ENCODE assay signal across 8 cellular contexts in the genomic region with DNA sequence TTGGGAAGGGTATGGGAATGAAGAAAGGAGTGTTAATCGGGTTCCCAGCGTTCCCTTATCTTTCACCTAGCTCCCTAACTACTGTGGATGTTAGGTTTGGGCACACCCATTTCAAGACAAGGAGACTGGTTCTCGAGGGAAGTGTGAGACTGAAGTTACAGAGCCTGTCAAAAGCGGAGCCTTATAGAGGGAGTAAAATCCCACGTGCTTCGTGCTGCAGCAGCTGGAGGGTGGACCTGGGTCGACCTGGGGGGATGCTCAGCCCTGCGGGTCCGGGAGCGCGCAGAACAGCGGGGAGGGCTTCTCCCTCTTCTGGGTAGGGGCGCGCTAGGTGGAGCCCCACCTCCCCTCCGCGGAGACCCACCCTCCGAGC. TPM values are rescaled to one million over a fixed set of nuclear protein-coding genes. Genes with fewer than 3 reads are reported as not detected.
DNase-seq lines count a peak whose midpoint lies in the region; ATAC-seq, FAIRE-seq and TF ChIP-seq lines count a peak whose summit lies in the region.

No MANE protein-coding gene starts in this region.

- H3K79me2 ChIP-seq in K562 (ENCODE audit: control insufficient read depth, insufficient read depth, low read length), result peaks cover 27% of the 10 kb centered on the region

- in situ Hi-C loops in K562 (cut with MboI) (no loop called here), transverse colon (cut with MboI; ENCODE audit: low pct_ligation_motif_present in 1 of 4, low pct_unique_long_range_greater_than_20kb in 1 of 4, low sequenced_read_pairs in 3 of 4) (no loop called here)

- H3K9me1 ChIP-seq in K562 (ENCODE audit: control insufficient read depth, insufficient read depth, low read length), result no peaks in the 10 kb centered on the region

- peak overlapping the region; percentile 92 for H2AFZ ChIP-seq in K562 (ENCODE audit: low read depth, low read length)

- H4K20me1 ChIP-seq in K562 (replicated peaks; ENCODE audit: control insufficient read depth, insufficient read depth, low read length), result no peaks in the 10 kb centered on the region

- POLR2A ChIA-PET in K562 (lab: Yijun Ruan, JAX), result interaction anchor here (0.6 to 2.2 kb wide), 3 partner anchors 11 to 258 kb away, joined by 3 to 11 read pairs (median 3); no protein-coding TSS in a partner anchor

- TF ChIP-seq POLR2A in K562 (conservative IDR thresholded peaks at IDR 0.05) (no peak), right lobe of liver (IDR thresholded peaks at IDR 0.05) (no peak), transverse colon (IDR thresholded peaks at IDR 0.05) (no peak)

- TF ChIP-seq RAD21 in K562 (CRISPR knock-in tag; conservative IDR thresholded peaks at IDR 0.05 in 1 of 2, IDR thresholded peaks at IDR 0.05 in 1 of 2), result no peak

- intact Hi-C loops in K562 (cut with micrococcal nuclease) (no loop called here), right lobe of liver (cut with DNase I) (no loop called here), transverse colon (cut with DNase I; ENCODE audit: low total_unique reads) (no loop called here)

- ATAC-seq in K562 (peak; percentile 52), right lobe of liver (peak in 1 of 4 donors; percentile 23)

- H3K36me3 ChIP-seq in K562 (ENCODE audit: control insufficient read depth, insufficient read depth, low read length), result peaks cover 27% of the 10 kb centered on the region
- peaks cover 0 to 16% (median 2%) of the 10 kb centered on the region in 4 donors for H3K36me3 ChIP-seq in right lobe of liver
- peaks cover 0 to 17% (median 4%) of the 10 kb centered on the region in 4 donors for H3K36me3 ChIP-seq in transverse colon

- 1% methylated on average over 9 of the region's 17 CpGs for WGBS in K562 (ENCODE audit: insufficient coverage, low coverage, missing lambda C conversion rate)
- 4% methylated on average over 8 of the region's 17 CpGs for WGBS in right lobe of liver (ENCODE audit: insufficient coverage, low coverage, low lambda C conversion rate, missing lambda C conversion rate)
- 3% methylated on average over 6 of the region's 17 CpGs; no CpG with 5 or more reads in 1 of the 2 donors for WGBS in transverse colon (ENCODE audit: low coverage in 1 of 2), 2 donors

- peak overlapping the region; percentile 82 for H3K4me2 ChIP-seq in K562 (ENCODE audit: insufficient read depth, low read length)

- peak overlapping the region; percentile 51 for H3K4me3 ChIP-seq in GM12875 (ENCODE audit: low read depth, low read length)
- peak overlapping the region; percentile 93 for H3K4me3 ChIP-seq in K562
- H3K4me3 ChIP-seq in right lobe of liver, result peak overlapping the region; percentile 49 to 78 (median 64)
- H3K4me3 ChIP-seq in transverse colon, result peak overlapping the region in 3 of 4 donors; percentile 55 to 67 (median 60)

- H3K9me3 ChIP-seq in K562 (replicated peaks; ENCODE audit: control insufficient read depth, insufficient read depth, low read depth, low read length), result no peaks in the 10 kb centered on the region
- no peaks in the 10 kb centered on the region for H3K9me3 ChIP-seq in right lobe of liver
- H3K9me3 ChIP-seq in transverse colon, result no peaks in the 10 kb centered on the region

- CTCF ChIA-PET in K562 (lab: Yijun Ruan, JAX; ENCODE audit: low intra/inter-chr PET ratio), result no interaction called here

- peaks cover 0 to 5% of the 10 kb centered on the region in 2 experiments; a peak in 2 of 5 replicates for H3K27me3 ChIP-seq in K562 (ENCODE audit: control insufficient read depth in 2 of 2, insufficient read depth in 2 of 2, low read length in 2 of 2)
- peaks cover 0 to 6% of the 10 kb centered on the region in 2 donors for H3K27me3 ChIP-seq in right lobe of liver
- H3K27me3 ChIP-seq in transverse colon, result peaks cover 20% of the 10 kb centered on the region

- DNase-seq in HCEC 1CT, result peak; percentile 2
- peak; percentile 43 for DNase-seq in NCI-H1105 treated with DMSO at 0.1 percent for 48 hours (lab: John Stamatoyannopoulos, UW)
- DNase-seq in K562 (ENCODE audit: extremely low read depth in 1 of 4, low spot score in 3 of 4), result peak in 1 of 4 experiments; percentile 61
- DNase-seq in right lobe of liver, result no peak
- no peak for DNase-seq in transverse colon
- no peak for DNase-seq in NCI-H1417 treated with DMSO at 0.1 percent for 48 hours (lab: John Stamatoyannopoulos, UW)
- DNase-seq in T-helper 9 cell, result no peak

- peak; percentile 71 for FAIRE-seq in K562 (lab: Jason Lieb, UNC)

- H3K27ac ChIP-seq in K562 (ENCODE audit: extremely low read depth, low read depth, low read length) (no peak overlapping the region), right lobe of liver (no peak overlapping the region), transverse colon (no peak overlapping the region)

- no TSS peak for BruUV-seq in K562 (replicated peaks; lab: Mats Ljungman, UMichigan)

- TF ChIP-seq EP300 in K562 (IDR thresholded peaks at IDR 0.05; ENCODE audit: low read length) (no peak), transverse colon (IDR thresholded peaks at IDR 0.05; ENCODE audit: low read depth) (no peak)

- H3K4me1 ChIP-seq in K562 (replicated peaks in 1 of 2; ENCODE audit: control insufficient read depth in 2 of 2, insufficient read depth in 2 of 2, low read length in 2 of 2) (peaks cover 9 to 10% of the 10 kb centered on the region in 2 experiments; a peak in 4 of 5 replicates), right lobe of liver (no peaks in the 10 kb centered on the region), transverse colon (peaks cover 2 to 14% (median 9%) of the 10 kb centered on the region in 4 donors)

- H3K9ac ChIP-seq in K562 (ENCODE audit: insufficient read depth in 1 of 2, low read depth in 2 of 2, low read length in 2 of 2), result peak overlapping the region; percentile 31 to 68; a peak in 3 of 4 replicates

- no peak for TF ChIP-seq CTCF in GM12875 (IDR thresholded peaks at IDR 0.05; ENCODE audit: borderline replicate concordance, insufficient read depth, low read depth, low read length)
- no peak for TF ChIP-seq CTCF in K562 (IDR thresholded peaks at IDR 0.05 in 2 of 3, conservative IDR thresholded peaks at IDR 0.05 in 1 of 3; ENCODE audit: insufficient read depth in 2 of 3, low read depth in 1 of 3, low read length in 3 of 3)
- TF ChIP-seq CTCF in right lobe of liver (IDR thresholded peaks at IDR 0.05), result no peak
- no peak for TF ChIP-seq CTCF in transverse colon (IDR thresholded peaks at IDR 0.05)

RNA-seq across cellular contexts. Expression of gene TMED3, which starts 0.3 kb away (rescaled TPM):
- 57.8 and 101 TPM in 2 replicates for total RNA-seq in K562 (2011; cell fraction: chromatin; rRNA removed; ENCODE audit: low replicate concordance)
- 176 and 180 TPM in 2 replicates for total RNA-seq in K562 (2011; cell fraction: nucleolus; rRNA removed)
- 145 and 176 TPM in 2 replicates for total RNA-seq in K562 (2011; cell fraction: nucleoplasm; rRNA removed)
- total RNA-seq in K562 (2014; rRNA removed), result 65.0 and 81.7 TPM in 2 replicates
- 39.1 and 41.2 TPM in 2 replicates for total RNA-seq in K562 (2014; rRNA removed; fragmentation: Illumina TruSeq; extraction: Trizol)
- total RNA-seq in K562 (2015; rRNA removed; fragmentation: Illumina TruSeq; extraction: Trizol), result 52.1 and 52.3 TPM in 2 replicates
- total RNA-seq in K562 (2021), result 51.4 and 52.9 TPM in 2 replicates
- polyA plus RNA-seq in K562 (2011; rRNA removed), result 89.6 and 93.6 TPM in 2 replicates
- polyA plus RNA-seq in K562 (2011; cell fraction: cytosol; rRNA removed), result 131 and 147 TPM in 2 replicates
- polyA plus RNA-seq in K562 (2011; cell fraction: nucleus; rRNA removed), result 62.7 and 65.8 TPM in 2 replicates
- polyA plus RNA-seq in K562 (2012), result 41.0 and 89.5 TPM in 2 replicates
- polyA plus RNA-seq in K562 (2014; fragmentation: Illumina TruSeq; extraction: Trizol), result 43.2 and 46.0 TPM in 2 replicates
- 10 to 100 TPM in 1 of 2 experiments, 1 to 10 TPM in 1; 6.1 to 12.5 TPM for polyA plus RNA-seq in K562 (2014; fragmentation: Nextera tagmentation; extraction: Ambion mirVana)
- polyA plus RNA-seq in K562 (2014; rRNA removed), result 65.9 and 68.3 TPM in 2 replicates
- 56.1 and 68.1 TPM in 2 replicates for polyA minus RNA-seq in K562 (2011; rRNA and poly(A)+ RNA removed)
- 35.5 and 37.0 TPM in 2 replicates for polyA minus RNA-seq in K562 (2011; cell fraction: cytosol; rRNA and poly(A)+ RNA removed)
- polyA minus RNA-seq in K562 (2011; cell fraction: nucleus; rRNA and poly(A)+ RNA removed), result 37.3 and 49.7 TPM in 2 replicates
- 10 to 100 TPM in 2 of 6 experiments, 1 to 10 TPM in 4; 5.5 to 15.2 (median 8.1) TPM for total RNA-seq in right lobe of liver
- total RNA-seq in transverse colon, result 10 to 100 TPM; 12.7 to 68.9 (median 41.0) TPM

RNA-seq across cellular contexts. Expression of gene ANKRD34C, which starts 28.1 kb away (rescaled TPM):
- total RNA-seq in K562 (2011; cell fraction: chromatin; rRNA removed; ENCODE audit: low replicate concordance), result not detected in 2 replicates
- not detected in 2 replicates for total RNA-seq in K562 (2011; cell fraction: nucleolus; rRNA removed)
- not detected in 2 replicates for total RNA-seq in K562 (2011; cell fraction: nucleoplasm; rRNA removed)
- total RNA-seq in K562 (2014; rRNA removed) (not detected in 2 replicates), K562 (2014; rRNA removed; fragmentation: Illumina TruSeq; extraction: Trizol) (not detected in 2 replicates), K562 (2015; rRNA removed; fragmentation: Illumina TruSeq; extraction: Trizol) (not detected in 2 replicates), K562 (2021) (not detected in 2 replicates), right lobe of liver (not detected), transverse colon (not detected)
- polyA plus RNA-seq in K562 (2011; rRNA removed) (not detected in 2 replicates), K562 (2014; fragmentation: Illumina TruSeq; extraction: Trizol) (not detected in 2 replicates), K562 (2014; fragmentation: Nextera tagmentation; extraction: Ambion mirVana) (under 1 TPM in 1 of 2 experiments, not detected in 1; 0.01 TPM), K562 (2014; rRNA removed) (0.08 TPM in 1 of 2 replicates, not detected in the other)
- 0.01 TPM in 1 of 2 replicates, not detected in the other for polyA plus RNA-seq in K562 (2011; cell fraction: cytosol; rRNA removed)
- polyA plus RNA-seq in K562 (2011; cell fraction: nucleus; rRNA removed), result not detected in 2 replicates
- polyA plus RNA-seq in K562 (2012), result 0.21 TPM in 1 of 2 replicates, not detected in the other
- 0.03 TPM in 1 of 2 replicates, not detected in the other for polyA minus RNA-seq in K562 (2011; rRNA and poly(A)+ RNA removed)
- polyA minus RNA-seq in K562 (2011; cell fraction: cytosol; rRNA and poly(A)+ RNA removed), result not detected in 2 replicates
- polyA minus RNA-seq in K562 (2011; cell fraction: nucleus; rRNA and poly(A)+ RNA removed), result not detected in 2 replicates

Comparison
In these comparisons a context has a peak if more than half of its experiments do, and no peak if none do; other contexts are left out.
1. DNase-seq: peak in HCEC 1CT (single experiment) and NCI-H1105 treated with DMSO at 0.1 percent for 48 hours (single experiment); none in right lobe of liver (0 of 3), transverse colon (single experiment), NCI-H1417 treated with DMSO at 0.1 percent for 48 hours (single experiment) and T-helper 9 cell (single experiment).
2. Peak in every context shown above with its lines, with median percentiles within 50 percentile points of each other: H3K4me3 ChIP-seq.